Comparison of ENCODE assay signal across 2 cellular contexts in genomic region chr2:14681608-14682007, GRCh38.
A peak's percentile ranks its signal among the peaks of the same experiment; 100 is the strongest.
TF ChIP-seq lines count a peak whose summit lies in the region.

No MANE protein-coding gene starts in this region.

TF ChIP-seq in HepG2, 621 proteins besides CTCF, POLR2A, EP300 and RAD21:
- TF ChIP-seq USF2 (IDR thresholded peaks at IDR 0.05; ENCODE audit: low read depth, low read length) (peak; percentile 51), USF2 (CRISPR knock-in tag; IDR thresholded peaks at IDR 0.05; ENCODE audit: borderline replicate concordance) (no peak), SAFB2 (CRISPR knock-in tag; IDR thresholded peaks at IDR 0.05; ENCODE audit: borderline replicate concordance, low read depth) (no peak), RAD51 (IDR thresholded peaks at IDR 0.05; ENCODE audit: borderline replicate concordance) (peak; percentile 91)

TF ChIP-seq in GM12878, 131 proteins besides CTCF, POLR2A, EP300 and RAD21:
- TF ChIP-seq WRNIP1 (IDR thresholded peaks at IDR 0.05; ENCODE audit: borderline replicate concordance, low read depth, low read length), result no peak
- 0 out of 4 replicates have a peak, but pooled peaks of 1 of the 2 experiments have one; percentile 7 for TF ChIP-seq BHLHE40 (IDR thresholded peaks at IDR 0.05; ENCODE audit: borderline replicate concordance in 1 of 2, low read depth in 2 of 2, low read length in 1 of 2)
- no peak for TF ChIP-seq LARP7 (IDR thresholded peaks at IDR 0.05)
- no peak for TF ChIP-seq ELK1 (IDR thresholded peaks at IDR 0.05; ENCODE audit: low read depth, low read length)
- TF ChIP-seq ETV6 (conservative IDR thresholded peaks at IDR 0.05 in 1 of 2, IDR thresholded peaks at IDR 0.05 in 1 of 2; ENCODE audit: borderline replicate concordance in 1 of 2, low read depth in 1 of 2), result no peak
- TF ChIP-seq KLF5 (IDR thresholded peaks at IDR 0.05; ENCODE audit: partially characterized antibody), result no peak
- TF ChIP-seq TAF1 (IDR thresholded peaks at IDR 0.05; ENCODE audit: borderline replicate concordance, low read depth, low read length), result no peak
- TF ChIP-seq TBL1XR1 (IDR thresholded peaks at IDR 0.05; ENCODE audit: low read depth, low read length), result no peak
- TF ChIP-seq MAX (IDR thresholded peaks at IDR 0.05; ENCODE audit: low read depth, low read length), result no peak
- TF ChIP-seq NFYA (IDR thresholded peaks at IDR 0.05; ENCODE audit: borderline replicate concordance, low read depth, low read length), result no peak
- TF ChIP-seq CEBPB (IDR thresholded peaks at IDR 0.05; ENCODE audit: borderline replicate concordance in 1 of 2, low read depth in 2 of 2, low read length in 2 of 2), result no peak
- TF ChIP-seq MEF2B (IDR thresholded peaks at IDR 0.05; ENCODE audit: partially characterized antibody, poor library complexity, severe bottlenecking), result no peak
- peak; percentile 54; the same call in 1 of the 2 replicates for TF ChIP-seq RAD51 (IDR thresholded peaks at IDR 0.05)
- TF ChIP-seq E4F1 (IDR thresholded peaks at IDR 0.05; ENCODE audit: borderline replicate concordance, partially characterized antibody), result no peak
